Comparison of ENCODE assay signal across 15 cellular contexts in the genomic region with DNA sequence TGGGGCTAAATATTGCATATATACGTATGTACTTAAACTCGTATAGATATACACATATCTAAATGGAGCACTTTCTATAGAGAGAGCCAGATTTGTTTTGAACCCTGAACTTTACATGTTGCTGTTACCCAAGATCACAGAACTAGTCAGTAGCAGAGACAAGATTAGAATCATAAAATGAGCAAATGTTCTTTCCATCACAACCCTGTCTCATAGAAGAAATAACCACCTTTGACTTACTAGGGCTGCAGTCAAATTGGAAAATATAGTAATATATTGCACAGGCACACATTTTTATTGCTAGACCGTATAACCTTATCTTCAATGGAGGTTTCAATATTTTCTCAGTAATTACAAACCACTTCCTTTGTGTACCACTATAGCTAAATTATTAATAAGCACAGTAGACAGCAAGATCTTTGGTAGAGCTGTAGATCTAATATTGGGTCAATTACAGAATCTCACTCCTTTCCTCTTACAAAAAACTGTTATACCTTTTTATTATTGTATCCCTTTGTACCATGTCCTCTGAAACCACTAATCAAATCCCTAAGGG. TPM values are rescaled to one million over a fixed set of nuclear protein-coding genes. Genes with fewer than 3 reads are reported as not detected.
A peak's percentile ranks its signal among the peaks of the same experiment; 100 is the strongest.
DNase-seq lines count a peak whose midpoint lies in the region; ATAC-seq and TF ChIP-seq lines count a peak whose summit lies in the region.
"Had no signal": no experiment of that assay in that cellular context is flagged by ENCODE, and none has a peak within 500 bp of the region (broad histone marks: within the 10 kb centered on the region; RNA-seq: fewer than 3 reads in every experiment).

No MANE protein-coding gene starts in this region.

- H4K20me1 ChIP-seq in Loucy (ENCODE audit: insufficient read depth, low read length, poor library complexity, severe bottlenecking), result no peaks in the 10 kb centered on the region

- no peak for TF ChIP-seq CTCF in Loucy (conservative IDR thresholded peaks at IDR 0.05; ENCODE audit: low read length)
- no peak for TF ChIP-seq CTCF in mucosa of descending colon (IDR thresholded peaks at IDR 0.05)
- TF ChIP-seq CTCF in colonic mucosa (IDR thresholded peaks at IDR 0.05), result no peak

- H3K4me2 ChIP-seq in Loucy (ENCODE audit: low read depth, low read length, poor library complexity, severe bottlenecking), result peak overlapping the region; percentile 22

- H2AFZ ChIP-seq in Loucy (ENCODE audit: low read length), result no peak overlapping the region
- H2AFZ ChIP-seq: GM23248 had no signal

- H3K27me3 ChIP-seq in Loucy (ENCODE audit: insufficient read depth, low read length, poor library complexity, severe bottlenecking) (no peaks in the 10 kb centered on the region), colonic mucosa (no peaks in the 10 kb centered on the region)

- peaks cover 8% of the 10 kb centered on the region for H3K4me1 ChIP-seq in Loucy (ENCODE audit: insufficient read depth, low read length, poor library complexity, severe bottlenecking)
- no peaks in the 10 kb centered on the region for H3K4me1 ChIP-seq in mucosa of descending colon (ENCODE audit: low read depth)
- no peaks in the 10 kb centered on the region for H3K4me1 ChIP-seq in colonic mucosa
- H3K4me1 ChIP-seq: Caco-2 had no signal

- 0 out of 2 replicates have a peak, but pooled peaks cover 7% of the 10 kb centered on the region for H3F3A ChIP-seq in Loucy (ENCODE audit: low read depth)

- H3K27ac ChIP-seq in colonic mucosa, result no peak overlapping the region
- H3K27ac ChIP-seq: GM23248 had no signal

- DNase-seq in mucosa of descending colon (no peak), colonic mucosa (no peak)
- no peak for DNase-seq in activated naive CD4-positive, alpha-beta T cell treated with anti-CD3 and anti-CD28 coated beads, Interleukin-2, amount 10 ng/mL, durations not matched to agents 7 days and 5 days
- DNase-seq in stimulated activated CD4-positive, alpha-beta T cell treated with anti-CD3 and anti-CD28 coated beads, Interleukin-1b, Interleukin-23, amount 100 ng/mL, for 48 hours, result no peak
- DNase-seq: C1 segment of cervical spinal cord; Caco-2; CD8-positive, alpha-beta T cell; DMS153; DND-41; GM23248; H7; HCEC 1CT had no signal

- no peak overlapping the region for H3K4me3 Mint-ChIP-seq in activated naive CD4-positive, alpha-beta T cell treated with anti-CD3 and anti-CD28 coated beads, Interleukin-2, amount 10 ng/mL, durations not matched to agents 7 days and 5 days
- H3K4me3 Mint-ChIP-seq: CD8-positive, alpha-beta T cell had no signal

- H3K79me2 ChIP-seq in Loucy (ENCODE audit: insufficient read depth, low read length), result no peaks in the 10 kb centered on the region

- H3K36me3 ChIP-seq in Loucy (ENCODE audit: insufficient read depth, low read length), result no peaks in the 10 kb centered on the region
- no peaks in the 10 kb centered on the region for H3K36me3 ChIP-seq in mucosa of descending colon (ENCODE audit: low read depth)
- H3K36me3 ChIP-seq in colonic mucosa, result no peaks in the 10 kb centered on the region

- H3K9me3 ChIP-seq in Loucy (ENCODE audit: insufficient read depth, low read depth, low read length) (no peaks in the 10 kb centered on the region), mucosa of descending colon (no peaks in the 10 kb centered on the region), colonic mucosa (no peaks in the 10 kb centered on the region)
- H3K9me3 ChIP-seq: Caco-2 had no signal

- no peaks in the 10 kb centered on the region for H3K9me3 Mint-ChIP-seq in activated naive CD4-positive, alpha-beta T cell treated with anti-CD3 and anti-CD28 coated beads, Interleukin-2, amount 10 ng/mL, durations not matched to agents 7 days and 5 days
- H3K9me3 Mint-ChIP-seq: CD8-positive, alpha-beta T cell had no signal

- no peaks in the 10 kb centered on the region for H3K27me3 Mint-ChIP-seq in activated naive CD4-positive, alpha-beta T cell treated with anti-CD3 and anti-CD28 coated beads, Interleukin-2, amount 10 ng/mL, durations not matched to agents 7 days and 5 days

- CTCF ChIA-PET in activated naive CD4-positive, alpha-beta T cell treated with anti-CD3 and anti-CD28 coated beads, Interleukin-2, amount 10 ng/mL, durations not matched to agents 7 days and 5 days (lab: Charles Lee), result no interaction called here

- H3K9me2 ChIP-seq in Loucy (replicated peaks; ENCODE audit: low read depth, low read length), result no peaks in the 10 kb centered on the region

- peak; percentile 57 for ATAC-seq in GM18861 (IDR thresholded peaks at IDR 0.05; ENCODE audit: unreplicated experiment)
- peak; percentile 82 for ATAC-seq in mucosa of descending colon
- ATAC-seq in GM18858 (IDR thresholded peaks at IDR 0.05; ENCODE audit: unreplicated experiment), result no peak
- ATAC-seq: CD8-positive, alpha-beta T cell had no signal

- peaks cover 2% of the 10 kb centered on the region for H3K36me3 Mint-ChIP-seq in activated naive CD4-positive, alpha-beta T cell treated with anti-CD3 and anti-CD28 coated beads, Interleukin-2, amount 10 ng/mL, durations not matched to agents 7 days and 5 days
- H3K36me3 Mint-ChIP-seq: CD8-positive, alpha-beta T cell had no signal

- intact Hi-C loops in mucosa of descending colon (cut with DNase I, micrococcal nuclease), result no loop called here
- intact Hi-C loops in colonic mucosa (cut with DNase I), result no loop called here

- no peak overlapping the region for H3K9ac ChIP-seq in Loucy (ENCODE audit: low read depth, low read length, poor library complexity, severe bottlenecking)
- no peak overlapping the region for H3K9ac ChIP-seq in colonic mucosa (ENCODE audit: low read depth in 2 of 2, low read length in 2 of 2)
- H3K9ac ChIP-seq: GM23248 had no signal

- H3K27ac Mint-ChIP-seq in activated naive CD4-positive, alpha-beta T cell treated with anti-CD3 and anti-CD28 coated beads, Interleukin-2, amount 10 ng/mL, durations not matched to agents 7 days and 5 days, result no peak overlapping the region
- H3K27ac Mint-ChIP-seq: CD8-positive, alpha-beta T cell had no signal

- H3K4me1 Mint-ChIP-seq in activated naive CD4-positive, alpha-beta T cell treated with anti-CD3 and anti-CD28 coated beads, Interleukin-2, amount 10 ng/mL, durations not matched to agents 7 days and 5 days, result no peaks in the 10 kb centered on the region

- H3K4me3 ChIP-seq in Loucy (ENCODE audit: low read length, poor library complexity, severe bottlenecking) (no peak overlapping the region), mucosa of descending colon (no peak overlapping the region), colonic mucosa (no peak overlapping the region)
- H3K4me3 ChIP-seq: GM23248 had no signal

RNA-seq across cellular contexts. Expression of a gene that starts 41.5 kb away (rescaled TPM):
- total RNA-seq in mucosa of descending colon (100 to 1,000 TPM; 175 to 200 (median 178) TPM), colonic mucosa (100 to 1,000 TPM; 202 to 226 TPM)
